24 cellular contexts compared by ENCODE assay signal in the genomic region with DNA sequence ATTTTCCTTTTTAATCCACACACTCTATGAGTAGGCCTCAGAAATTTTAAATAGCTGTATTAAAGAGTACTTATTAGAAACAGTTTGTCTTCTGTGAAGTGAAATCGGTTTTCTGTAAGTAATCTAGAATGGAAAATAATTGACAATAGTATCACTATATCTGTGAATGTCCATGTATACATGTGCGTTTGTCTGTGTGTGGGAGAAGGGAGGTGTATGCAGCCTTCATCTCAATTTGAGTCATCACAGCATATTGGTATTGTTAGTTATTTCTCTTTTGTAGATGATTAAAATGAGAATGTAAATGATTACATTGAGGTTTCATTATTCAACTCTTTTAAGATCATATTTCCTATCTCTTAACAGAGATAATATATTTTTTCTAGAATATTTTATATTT.
"Had no signal": no experiment of that assay in that cellular context is flagged by ENCODE, and none has a peak within 500 bp of the region (broad histone marks: within the 10 kb centered on the region; RNA-seq: fewer than 3 reads in every experiment).

No MANE protein-coding gene starts in this region.

- H3K9me3 ChIP-seq: gastroesophageal sphincter, sigmoid colon, testis, uterus had no signal

- H3K4me1 ChIP-seq: gastroesophageal sphincter, sigmoid colon, testis, uterus had no signal

- H3K4me3 ChIP-seq: gastroesophageal sphincter, sigmoid colon, testis, uterus had no signal

- DNase-seq: activated CD4-positive, alpha-beta T cell treated with anti-CD3 and anti-CD28 coated beads, Interleukin-2, amount 10 ng/mL, durations not matched to agents 7 days and 5 days; activated CD4-positive, CD25-positive, alpha-beta regulatory T cell treated with anti-CD3 and anti-CD28 coated beads, Interleukin-2, amount 50 U/mL, for 72 hours; activated CD8-positive, alpha-beta memory T cell treated with anti-CD3 and anti-CD28 coated beads, Interleukin-2, amount 10 ng/mL, durations not matched to agents 7 days and 5 days; activated CD8-positive, alpha-beta T cell treated with anti-CD3 and anti-CD28 coated beads for 36 hours; activated gamma-delta T cell; activated naive CD4-positive, alpha-beta T cell treated with anti-CD3 and anti-CD28 coated beads, Interleukin-2, amount 50 U/mL, for 16 hours; activated naive CD8-positive, alpha-beta T cell treated with anti-CD3 and anti-CD28 coated beads, Interleukin-2, amount 50 U/mL, for 24 hours; cerebellar nuclear complex; cortex of kidney; endodermal cell; head of caudate nucleus; left ventricle myocardium superior; midbrain; natural killer cell; retina; sigmoid colon; stimulated activated CD4-positive, alpha-beta T cell treated with anti-CD3 and anti-CD28 coated beads, Interleukin-2, amount 100 ng/mL, for 48 hours; stimulated activated naive CD4-positive, alpha-beta T cell; testis; trophoblast cell; uterus; WERI-Rb-1 had no signal

- H3K27me3 ChIP-seq: gastroesophageal sphincter, sigmoid colon, testis, uterus had no signal

- H3K36me3 ChIP-seq: gastroesophageal sphincter, sigmoid colon, uterus had no signal

- H3K27ac ChIP-seq: epithelial cell of prostate, gastroesophageal sphincter, sigmoid colon, testis, uterus, WERI-Rb-1 had no signal

- ATAC-seq: activated CD8-positive, alpha-beta memory T cell treated with anti-CD3 and anti-CD28 coated beads, Interleukin-2, amount 10 ng/mL, durations not matched to agents 7 days and 5 days; activated CD8-positive, alpha-beta T cell treated with anti-CD3 and anti-CD28 coated beads for 36 hours; activated naive CD8-positive, alpha-beta T cell treated with anti-CD3 and anti-CD28 coated beads, Interleukin-2, amount 50 U/mL, for 24 hours; gastroesophageal sphincter; left ventricle myocardium superior; natural killer cell had no signal
